17 cellular contexts compared by ENCODE assay signal in the genomic region with DNA sequence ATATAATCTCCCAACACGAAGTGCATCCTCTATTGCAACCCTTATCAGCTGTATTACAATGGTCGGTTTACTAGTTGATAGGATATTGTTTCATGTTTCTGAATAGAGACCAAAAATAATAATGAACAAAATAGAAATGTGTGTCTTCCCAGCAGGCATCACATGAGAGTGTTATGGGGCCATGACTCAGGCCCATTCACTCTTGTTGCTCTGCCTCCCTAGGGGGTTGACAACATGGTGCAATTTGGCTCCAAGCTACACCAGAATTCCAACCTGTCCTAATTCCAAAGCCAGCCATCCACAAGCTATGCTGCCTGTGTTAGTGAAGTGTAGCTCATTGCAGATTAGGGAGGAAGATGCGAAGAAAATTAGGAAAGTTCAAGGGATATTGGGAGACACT.
"Had no signal": no experiment of that assay in that cellular context is flagged by ENCODE, and none has a peak within 500 bp of the region (broad histone marks: within the 10 kb centered on the region; RNA-seq: fewer than 3 reads in every experiment).

No MANE protein-coding gene starts in this region.

- H3K27me3 ChIP-seq: adrenal gland, colonic mucosa, pancreas, sigmoid colon, stomach had no signal

- DNase-seq: activated CD4-positive, alpha-beta T cell treated with anti-CD3 and anti-CD28 coated beads for 1 hour; activated CD4-positive, alpha-beta T cell treated with anti-CD3 and anti-CD28 coated beads, Interleukin-2, amount 50 U/mL, for 48 hours; activated T-cell treated with anti-CD3 and anti-CD28 coated beads, Interleukin-2, amount 50 U/mL, for 24 hours; adrenal gland; colonic mucosa; left colon; mucosa of descending colon; naive thymus-derived CD8-positive, alpha-beta T cell; pancreas; sigmoid colon; stimulated activated CD4-positive, alpha-beta T cell treated with anti-CD3 and anti-CD28 coated beads, Interleukin-1b, Interleukin-23, amount 100 ng/mL, for 48 hours; stomach; T-helper 1 cell had no signal

- H3K9me3 ChIP-seq: adrenal gland, colonic mucosa, mucosa of descending colon, pancreas, sigmoid colon, stomach, thoracic aorta had no signal

- H3K4me1 ChIP-seq: adrenal gland, colonic mucosa, pancreas, sigmoid colon, stomach had no signal

- ATAC-seq: esophagus mucosa; left colon; mucosa of descending colon; naive thymus-derived CD8-positive, alpha-beta T cell had no signal

- H3K4me3 ChIP-seq: adrenal gland, colonic mucosa, lung, mucosa of descending colon, pancreas, sigmoid colon, stomach, thoracic aorta had no signal

- H3K36me3 ChIP-seq: adrenal gland, colonic mucosa, pancreas, sigmoid colon, stomach, thoracic aorta had no signal

- H3K27ac ChIP-seq: adrenal gland, colonic mucosa, pancreas, sigmoid colon, stomach, thoracic aorta, VCaP had no signal
